10 cellular contexts compared by ENCODE assay signal in genomic region chr4:38310446-38311043, GRCh38.
DNase-seq lines count a peak whose midpoint lies in the region; TF ChIP-seq lines count a peak whose summit lies in the region.
"Had no signal": no experiment of that assay in that cellular context is flagged by ENCODE, and none has a peak within 500 bp of the region (broad histone marks: within the 10 kb centered on the region; RNA-seq: fewer than 3 reads in every experiment).

No MANE protein-coding gene starts in this region.

- H3K9me3 ChIP-seq in hepatocyte (ENCODE audit: low read depth) (no peaks in the 10 kb centered on the region), A673 (ENCODE audit: low read depth, low read length, poor library complexity, severe bottlenecking) (no peaks in the 10 kb centered on the region)
- H3K9me3 ChIP-seq: A549 had no signal

- peaks cover 86% of the 10 kb centered on the region for H3K4me1 ChIP-seq in KMS-11 (ENCODE audit: low read depth, poor library complexity, severe bottlenecking)
- H3K4me1 ChIP-seq in hepatocyte (ENCODE audit: insufficient read depth) = no peaks in the 10 kb centered on the region
- no peaks in the 10 kb centered on the region for H3K4me1 ChIP-seq in A673 (ENCODE audit: insufficient read depth, low read length, poor library complexity, severe bottlenecking)

- H3K9me2 ChIP-seq in hepatocyte (replicated peaks; ENCODE audit: insufficient read depth) = no peaks in the 10 kb centered on the region

- CTCF ChIA-PET in A673 (lab: Charles Lee) = no interaction called here

- no peaks in the 10 kb centered on the region for H3K79me2 ChIP-seq in KMS-11 (ENCODE audit: insufficient read depth, low read depth)
- H3K79me2 ChIP-seq in hepatocyte = no peaks in the 10 kb centered on the region

- peak overlapping the region; percentile 56; the same call in 1 of the 2 replicates for H3K9ac ChIP-seq in KMS-11

- TF ChIP-seq CTCF in KMS-11 (conservative IDR thresholded peaks at IDR 0.05; ENCODE audit: low read depth, low read length) (no peak), hepatocyte (IDR thresholded peaks at IDR 0.05; ENCODE audit: poor library complexity) (no peak), A673 (conservative IDR thresholded peaks at IDR 0.05; ENCODE audit: low read depth, low read length) (no peak)

- DNase-seq in activated gamma-delta T cell treated with Interleukin-2 at 50 U/mL for 16 hours = peak; percentile 59
- DNase-seq in activated gamma-delta T cell (lab: John Stamatoyannopoulos, UW) = no peak
- peak; percentile 85 for DNase-seq in activated effector memory CD4-positive, alpha-beta T cell treated with anti-CD3 and anti-CD28 coated beads, Interleukin-2, amount 50 U/mL, for 16 hours
- peak; percentile 22 to 53 (median 26) for DNase-seq in stimulated activated CD4-positive, alpha-beta T cell treated with anti-CD3 and anti-CD28 coated beads, Interleukin-1b, Interleukin-23, amount 100 ng/mL, for 24 hours (ENCODE audit: low read depth in 4 of 4, low spot score in 1 of 4)
- DNase-seq in hepatocyte (ENCODE audit: low spot score) = no peak
- DNase-seq in NCI-H146 treated with DMSO at 0.1 percent for 48 hours (lab: John Stamatoyannopoulos, UW; ENCODE audit: unreplicated experiment) = no peak
- no peak for DNase-seq in A673 (ENCODE audit: low spot score)

- BruUV-seq in A673 (replicated peaks; lab: Mats Ljungman, UMichigan) = no TSS peak

- H3K4me3 ChIP-seq in KMS-11 (IDR thresholded peaks at IDR 0.05; ENCODE audit: insufficient read depth, low read depth, low read length) (no peak overlapping the region), hepatocyte (no peak overlapping the region), A673 (ENCODE audit: low read depth, low read length, poor library complexity, severe bottlenecking) (no peak overlapping the region)
- H3K4me3 ChIP-seq: A549, skin epidermis had no signal

- H3K27me3 ChIP-seq in KMS-11 (ENCODE audit: insufficient read depth, low read depth) = no peaks in the 10 kb centered on the region
- no peaks in the 10 kb centered on the region for H3K27me3 ChIP-seq in hepatocyte
- H3K27me3 ChIP-seq in A673 (replicated peaks; ENCODE audit: insufficient read depth, low read depth, low read length, poor library complexity) = no peaks in the 10 kb centered on the region

- WGBS in hepatocyte (ENCODE audit: low lambda C conversion rate, missing lambda C conversion rate) = 76% methylated on average over 4 of the region's 4 CpGs

- intact Hi-C loops in A673 (cut with micrococcal nuclease; ENCODE audit: unreplicated experiment) = no loop called here

- H3K36me3 ChIP-seq in KMS-11 (ENCODE audit: insufficient read depth) = no peaks in the 10 kb centered on the region
- H3K36me3 ChIP-seq in hepatocyte (replicated peaks; ENCODE audit: insufficient read depth, low read depth) = no peaks in the 10 kb centered on the region
- H3K36me3 ChIP-seq in A673 (ENCODE audit: insufficient read depth, low read length, poor library complexity, severe bottlenecking) = no peaks in the 10 kb centered on the region

- H3K27ac ChIP-seq in KMS-11 (peak overlapping the region; percentile 88), hepatocyte (no peak overlapping the region), A673 (ENCODE audit: low read depth, low read length, poor library complexity, severe bottlenecking) (no peak overlapping the region)
- H3K27ac ChIP-seq: A549 had no signal

- H3K4me2 ChIP-seq in KMS-11 (peak overlapping the region; percentile 92), hepatocyte (no peak overlapping the region)
- H3K4me2 ChIP-seq: A549 had no signal

- H4K20me1 ChIP-seq in KMS-11 (ENCODE audit: insufficient read depth) = no peaks in the 10 kb centered on the region
- no peaks in the 10 kb centered on the region for H4K20me1 ChIP-seq in hepatocyte (ENCODE audit: insufficient read depth, poor library complexity, severe bottlenecking)

- peak overlapping the region; percentile 42; the same call in 1 of the 2 replicates for H2AFZ ChIP-seq in KMS-11 (ENCODE audit: low read depth)
- H2AFZ ChIP-seq in hepatocyte = no peak overlapping the region

- POLR2A ChIA-PET in A673 (lab: Charles Lee; ENCODE audit: low non-redundant PET) = no interaction called here

Comparison
In these comparisons a context has a peak if more than half of its experiments do, and no peak if none do; other contexts are left out.
1. DNase-seq: peak in activated gamma-delta T cell treated with Interleukin-2 at 50 U/mL for 16 hours (single experiment), activated effector memory CD4-positive, alpha-beta T cell treated with anti-CD3 and anti-CD28 coated beads, Interleukin-2, amount 50 U/mL, for 16 hours (single experiment) and stimulated activated CD4-positive, alpha-beta T cell treated with anti-CD3 and anti-CD28 coated beads, Interleukin-1b, Interleukin-23, amount 100 ng/mL, for 24 hours (4 of 4); none in activated gamma-delta T cell (single experiment), hepatocyte (single experiment), NCI-H146 treated with DMSO at 0.1 percent for 48 hours (single experiment) and A673 (single experiment).